8 cellular contexts compared by ENCODE assay signal in genomic region chr1:151908228-151908691, GRCh38. TPM values are rescaled to one million over a fixed set of nuclear protein-coding genes. Genes with fewer than 3 reads are reported as not detected.
DNase-seq lines count a peak whose midpoint lies in the region; ATAC-seq and TF ChIP-seq lines count a peak whose summit lies in the region.

No MANE protein-coding gene starts in this region.

- no peak overlapping the region for H3K27ac Mint-ChIP-seq in glutamatergic neuron (ENCODE audit: unreplicated experiment)

- H3K36me3 Mint-ChIP-seq in glutamatergic neuron (ENCODE audit: unreplicated experiment), result peaks cover 23% of the 10 kb centered on the region

- H3K4me1 Mint-ChIP-seq in glutamatergic neuron (ENCODE audit: low read depth, unreplicated experiment), result no peaks in the 10 kb centered on the region

- TF ChIP-seq CTCF in heart right ventricle (IDR thresholded peaks at IDR 0.05) (no peak), glutamatergic neuron (IDR thresholded peaks at IDR 0.05; ENCODE audit: partially characterized antibody, unreplicated experiment) (no peak), upper lobe of left lung (IDR thresholded peaks at IDR 0.05) (no peak)

- H3K36me3 ChIP-seq in heart right ventricle (peaks cover 0 to 11% (median 0%) of the 10 kb centered on the region in 9 donors), upper lobe of left lung (no peaks in the 10 kb centered on the region)

- H3K27me3 ChIP-seq in heart right ventricle (no peaks in the 10 kb centered on the region), upper lobe of left lung (no peaks in the 10 kb centered on the region)

- H3K27me3 Mint-ChIP-seq in glutamatergic neuron (ENCODE audit: unreplicated experiment), result peaks cover 4% of the 10 kb centered on the region

- peaks cover 0 to 42% (median 18%) of the 10 kb centered on the region in 9 donors for H3K4me1 ChIP-seq in heart right ventricle
- peaks cover 6 to 16% (median 11%) of the 10 kb centered on the region in 4 donors for H3K4me1 ChIP-seq in upper lobe of left lung

- peak overlapping the region in 2 of 10 donors; percentile 90 to 93 for H3K27ac ChIP-seq in heart right ventricle
- no peak overlapping the region for H3K27ac ChIP-seq in upper lobe of left lung

- no peak for TF ChIP-seq POLR2A in upper lobe of left lung (IDR thresholded peaks at IDR 0.05)

- TF ChIP-seq EP300 in upper lobe of left lung (IDR thresholded peaks at IDR 0.05), result no peak

- H3K9me3 ChIP-seq in heart right ventricle (peaks cover 0 to 26% (median 8%) of the 10 kb centered on the region in 11 donors), upper lobe of left lung (peaks cover 0 to 10% (median 8%) of the 10 kb centered on the region in 4 donors)

- H3K4me3 ChIP-seq in heart right ventricle (peak overlapping the region in 7 of 10 donors; percentile 56 to 84 (median 71)), upper lobe of left lung (peak overlapping the region in 3 of 4 donors; percentile 45 to 71 (median 68))

- DNase-seq in heart right ventricle (no peak), Right ventricle myocardium inferior (ENCODE audit: missing footprints) (no peak), T1000 (lab: John Stamatoyannopoulos, UW) (peak; percentile 48), glutamatergic neuron (no peak), upper lobe of left lung (no peak), HPDE6-E6E7 (ENCODE audit: extremely low spot score) (no peak), midbrain (lab: John Stamatoyannopoulos, UW) (no peak)

- peaks cover 6% of the 10 kb centered on the region for H3K9me3 Mint-ChIP-seq in glutamatergic neuron (ENCODE audit: unreplicated experiment)

- 80 to 82% methylated on average over 10 of the region's 10 CpGs for WGBS in heart right ventricle, 2 donors
- WGBS in upper lobe of left lung, 2 donors, result 80 to 81% methylated on average over 10 of the region's 10 CpGs

- ATAC-seq in heart right ventricle, result no peak
- ATAC-seq in Right ventricle myocardium inferior, result no peak
- ATAC-seq in upper lobe of left lung (ENCODE audit: low FRiP score in 2 of 2), result no peak
- no peak for ATAC-seq in GM21528 (IDR thresholded peaks at IDR 0.05; ENCODE audit: low FRiP score, unreplicated experiment)

- peak overlapping the region; percentile 81 for H3K4me3 Mint-ChIP-seq in glutamatergic neuron (ENCODE audit: unreplicated experiment)

- intact Hi-C loops in heart right ventricle (cut with DNase I), result no loop called here
- intact Hi-C loops in Right ventricle myocardium inferior (cut with DNase I), result no loop called here

RNA-seq across cellular contexts. Expression of gene THEM4, which starts 1.1 kb away (rescaled TPM):
- total RNA-seq in heart right ventricle (10 to 100 TPM; 14.5 to 18.6 (median 16.2) TPM), Right ventricle myocardium inferior (16.3 TPM), glutamatergic neuron (ENCODE audit: unreplicated experiment) (15.5 TPM), upper lobe of left lung (10 to 100 TPM; 11.9 to 39.8 (median 15.5) TPM)
- polyA plus RNA-seq in heart right ventricle, result 10 to 100 TPM; 13.9 to 32.5 TPM

RNA-seq across cellular contexts. Expression of gene THEM5, which starts 54.7 kb away (rescaled TPM):
- under 1 TPM in 1 of 10 donors, not detected in 9; 0.25 TPM for total RNA-seq in heart right ventricle
- not detected for polyA plus RNA-seq in heart right ventricle
- not detected for total RNA-seq in Right ventricle myocardium inferior
- not detected for total RNA-seq in glutamatergic neuron (ENCODE audit: unreplicated experiment)
- total RNA-seq in upper lobe of left lung, result not detected
